In the genomic region with DNA sequence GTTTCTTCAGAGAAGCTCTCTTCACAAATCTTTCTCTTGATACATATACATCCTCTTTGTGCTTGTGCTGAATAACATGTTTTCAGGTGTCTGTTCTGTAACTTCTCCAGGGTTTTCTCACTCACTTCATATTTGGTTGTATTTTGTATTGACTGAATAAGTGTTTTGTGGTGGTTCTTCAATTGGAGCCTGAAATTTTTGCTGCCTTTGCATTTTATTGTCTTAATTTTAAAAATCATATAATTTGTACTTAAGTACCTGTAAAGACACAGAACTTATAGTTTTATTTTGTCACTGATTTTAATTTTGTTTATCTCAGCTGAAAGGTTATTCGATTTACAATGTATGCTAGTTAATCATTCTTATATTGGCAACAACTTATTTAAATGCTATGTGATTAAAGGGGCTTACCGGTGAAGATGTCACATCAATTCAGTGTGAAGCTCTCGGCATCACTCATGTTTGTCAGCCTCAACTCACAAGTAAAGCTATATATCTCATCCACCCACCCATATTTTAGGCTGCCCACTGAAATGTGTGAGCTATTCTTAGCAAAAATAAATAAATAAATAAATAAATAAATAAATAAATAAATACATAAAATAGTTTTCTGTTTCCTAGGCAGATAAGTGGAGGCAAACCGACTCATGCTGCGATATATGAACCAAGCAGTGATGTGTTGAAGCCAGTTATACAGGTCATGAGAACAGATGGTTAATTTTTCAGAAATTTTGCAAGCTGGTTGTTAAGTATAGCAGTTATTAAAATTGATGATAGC, we compare ENCODE assay signal across 18 cellular contexts.
DNase-seq lines count a peak whose midpoint lies in the region; ATAC-seq, FAIRE-seq and TF ChIP-seq lines count a peak whose summit lies in the region.
"Had no signal": no experiment of that assay in that cellular context is flagged by ENCODE, and none has a peak within 500 bp of the region (broad histone marks: within the 10 kb centered on the region; RNA-seq: fewer than 3 reads in every experiment).

No MANE protein-coding gene starts in this region.

- DNase-seq in A549 (ENCODE audit: low read depth in 1 of 2, low spot score in 1 of 2) (no peak), NCI-H69 (lab: John Stamatoyannopoulos, UW) (peak; percentile 55), coronary artery (ENCODE audit: low spot score) (no peak), foreskin melanocyte (no peak)
- DNase-seq: 8988T; AML-193; Caco-2; Calu3; CD4-positive, alpha-beta T cell; CD8-positive, alpha-beta T cell; DMS79 treated with DMSO at 0.1 percent for 48 hours; GF-D8 had no signal

- H3K4me3 ChIP-seq in A549 (no peak overlapping the region), HEK293 (ENCODE audit: low read depth, low read length) (no peak overlapping the region), coronary artery (no peak overlapping the region)
- H3K4me3 ChIP-seq: BLaER1 treated with 17β-estradiol and CSF1 and Interleukin-3, amounts not matched to agents 10 nM and 100 nM had no signal

- POLR2A ChIA-PET in A549 (lab: Yijun Ruan, JAX) (no interaction called here), HEK293 (lab: Yijun Ruan, JAX) (no interaction called here)

- no peak for TF ChIP-seq POLR2A in A549 (IDR thresholded peaks at IDR 0.05; ENCODE audit: low read length)

- H3K9me3 ChIP-seq in A549: no peaks in the 10 kb centered on the region
- no peaks in the 10 kb centered on the region for H3K9me3 ChIP-seq in HEK293 (ENCODE audit: control insufficient read depth, insufficient read depth, low read depth, low read length)
- H3K9me3 ChIP-seq: Caco-2 had no signal

- no peak overlapping the region for H3K4me2 ChIP-seq in A549
- H3K4me2 ChIP-seq: BLaER1 treated with 17β-estradiol and CSF1 and Interleukin-3, amounts not matched to agents 10 nM and 100 nM had no signal

- FAIRE-seq in A549 (lab: Jason Lieb, UNC): no peak
- FAIRE-seq: D721Med, GM12891, GM19239 had no signal

- H3K4me1 ChIP-seq in A549 (no peaks in the 10 kb centered on the region), HEK293 (ENCODE audit: control insufficient read depth, insufficient read depth, low read length) (no peaks in the 10 kb centered on the region)
- H3K4me1 ChIP-seq: BLaER1 treated with 17β-estradiol and CSF1 and Interleukin-3, amounts not matched to agents 10 nM and 100 nM; Caco-2 had no signal

- TF ChIP-seq EP300 in A549 (IDR thresholded peaks at IDR 0.05): no peak

- no peaks in the 10 kb centered on the region for H3K36me3 ChIP-seq in HEK293 (ENCODE audit: control insufficient read depth in 2 of 2, insufficient read depth in 1 of 2, low read length in 2 of 2)
- H3K36me3 ChIP-seq: BLaER1 treated with 17β-estradiol and CSF1 and Interleukin-3, amounts not matched to agents 10 nM and 100 nM had no signal

- CTCF ChIA-PET in A549 (lab: Yijun Ruan, JAX) (no interaction called here), HEK293 (lab: Yijun Ruan, JAX) (no interaction called here)

- no peak for ATAC-seq in A549
- ATAC-seq: CD8-positive, alpha-beta T cell had no signal

- no peak overlapping the region for H3K27ac ChIP-seq in A549
- H3K27ac ChIP-seq in HEK293 (ENCODE audit: extremely low read depth, low read depth, low read length): no peak overlapping the region
- H3K27ac ChIP-seq in coronary artery: no peak overlapping the region
- H3K27ac ChIP-seq: BLaER1 treated with 17β-estradiol and CSF1 and Interleukin-3, amounts not matched to agents 10 nM and 100 nM; C4-2B had no signal

- TF ChIP-seq CTCF in A549 (IDR thresholded peaks at IDR 0.05) (no peak), HEK293 (tag by site-specific recombination; IDR thresholded peaks at IDR 0.05) (no peak), coronary artery (IDR thresholded peaks at IDR 0.05) (no peak)

- 68% methylated on average over 5 of the region's 5 CpGs for WGBS in A549 (ENCODE audit: missing lambda C conversion rate)

- no peak for TF ChIP-seq RAD21 in A549 (conservative IDR thresholded peaks at IDR 0.05 in 1 of 2, IDR thresholded peaks at IDR 0.05 in 1 of 2)

TF ChIP-seq in A549, 52 proteins besides CTCF, POLR2A, EP300 and RAD21:
- TF ChIP-seq, protein P1, sequence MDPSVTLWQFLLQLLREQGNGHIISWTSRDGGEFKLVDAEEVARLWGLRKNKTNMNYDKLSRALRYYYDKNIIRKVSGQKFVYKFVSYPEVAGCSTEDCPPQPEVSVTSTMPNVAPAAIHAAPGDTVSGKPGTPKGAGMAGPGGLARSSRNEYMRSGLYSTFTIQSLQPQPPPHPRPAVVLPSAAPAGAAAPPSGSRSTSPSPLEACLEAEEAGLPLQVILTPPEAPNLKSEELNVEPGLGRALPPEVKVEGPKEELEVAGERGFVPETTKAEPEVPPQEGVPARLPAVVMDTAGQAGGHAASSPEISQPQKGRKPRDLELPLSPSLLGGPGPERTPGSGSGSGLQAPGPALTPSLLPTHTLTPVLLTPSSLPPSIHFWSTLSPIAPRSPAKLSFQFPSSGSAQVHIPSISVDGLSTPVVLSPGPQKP (IDR thresholded peaks at IDR 0.05; ENCODE audit: low read depth, low read length): no peak
- TF ChIP-seq MAFK (IDR thresholded peaks at IDR 0.05; ENCODE audit: partially characterized antibody): peak; percentile 54
TF ChIP-seq in A549: peak in this region for 1.

TF ChIP-seq in HEK293, 187 proteins besides CTCF, POLR2A, EP300 and RAD21 (continues in another document):
- TF ChIP-seq ZNF658 (tag by site-specific recombination; IDR thresholded peaks at IDR 0.05) (no peak), ZNF140 (tag by site-specific recombination; IDR thresholded peaks at IDR 0.05) (peak; percentile 33; the same call in 1 of the 2 replicates), IKZF3 (tag by site-specific recombination; IDR thresholded peaks at IDR 0.05) (no peak), ZNF18 (tag by site-specific recombination; IDR thresholded peaks at IDR 0.05) (no peak), YY2 (tag by site-specific recombination; IDR thresholded peaks at IDR 0.05) (no peak), PRDM2 (tag by site-specific recombination; IDR thresholded peaks at IDR 0.05; ENCODE audit: borderline replicate concordance) (no peak), KLF9 (tag by site-specific recombination; IDR thresholded peaks at IDR 0.05; ENCODE audit: low read depth) (no peak), OVOL3 (tag by site-specific recombination; IDR thresholded peaks at IDR 0.05) (no peak)
- TF ChIP-seq, protein P2, sequence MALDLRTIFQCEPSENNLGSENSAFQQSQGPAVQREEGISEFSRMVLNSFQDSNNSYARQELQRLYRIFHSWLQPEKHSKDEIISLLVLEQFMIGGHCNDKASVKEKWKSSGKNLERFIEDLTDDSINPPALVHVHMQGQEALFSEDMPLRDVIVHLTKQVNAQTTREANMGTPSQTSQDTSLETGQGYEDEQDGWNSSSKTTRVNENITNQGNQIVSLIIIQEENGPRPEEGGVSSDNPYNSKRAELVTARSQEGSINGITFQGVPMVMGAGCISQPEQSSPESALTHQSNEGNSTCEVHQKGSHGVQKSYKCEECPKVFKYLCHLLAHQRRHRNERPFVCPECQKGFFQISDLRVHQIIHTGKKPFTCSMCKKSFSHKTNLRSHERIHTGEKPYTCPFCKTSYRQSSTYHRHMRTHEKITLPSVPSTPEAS (tag by site-specific recombination; IDR thresholded peaks at IDR 0.05): no peak

Comparison
In these comparisons a context has a peak if more than half of its experiments do, and no peak if none do; other contexts are left out.
1. Of the 5 proteins assayed by ChIP-seq in both HEK293 and A549: peak only in HEK293: REST; only in A549: none; in both: none; in neither: 4.